Comparison of ENCODE assay signal across 9 cellular contexts in genomic region chr4:41281038-41281634, GRCh38. TPM values are rescaled to one million over a fixed set of nuclear protein-coding genes. Genes with fewer than 3 reads are reported as not detected.
DNase-seq lines count a peak whose midpoint lies in the region; ATAC-seq, FAIRE-seq and TF ChIP-seq lines count a peak whose summit lies in the region.
"Had no signal": no experiment of that assay in that cellular context is flagged by ENCODE, and none has a peak within 500 bp of the region (broad histone marks: within the 10 kb centered on the region; RNA-seq: fewer than 3 reads in every experiment).

No MANE protein-coding gene starts in this region.

- H3K27me3 Mint-ChIP-seq in Caco-2 (ENCODE audit: insufficient read depth, unreplicated experiment) = no peaks in the 10 kb centered on the region

- ATAC-seq in GM18868 (IDR thresholded peaks at IDR 0.05; ENCODE audit: unreplicated experiment) (peak; percentile 97), HG02981 (IDR thresholded peaks at IDR 0.05; ENCODE audit: unreplicated experiment) (peak; percentile 97)

- H3K18ac ChIP-seq in mesendoderm (ENCODE audit: low read length) = no peak overlapping the region

- no peak overlapping the region for H4K5ac ChIP-seq in mesendoderm (ENCODE audit: low read length)

- H4K8ac ChIP-seq in mesendoderm (ENCODE audit: low read depth, low read length) = no peak overlapping the region

- H3K9ac ChIP-seq in mesendoderm (ENCODE audit: low read length) = no peak overlapping the region

- H3K36me3 Mint-ChIP-seq in Caco-2 (ENCODE audit: insufficient read depth, unreplicated experiment) = no peaks in the 10 kb centered on the region
- H3K36me3 Mint-ChIP-seq: activated naive CD4-positive, alpha-beta T cell treated with anti-CD3 and anti-CD28 coated beads, Interleukin-2, amount 50 U/mL, for 24 hours had no signal

- H3K23ac ChIP-seq in mesendoderm (ENCODE audit: low read length) = no peak overlapping the region

- H3K4me2 ChIP-seq in mesendoderm (ENCODE audit: low read length) = no peak overlapping the region

- no peaks in the 10 kb centered on the region for H3K9me3 Mint-ChIP-seq in Caco-2 (ENCODE audit: unreplicated experiment)
- H3K9me3 Mint-ChIP-seq: activated naive CD4-positive, alpha-beta T cell treated with anti-CD3 and anti-CD28 coated beads, Interleukin-2, amount 50 U/mL, for 24 hours had no signal

- H3K4me3 ChIP-seq in Caco-2 (ENCODE audit: low read depth, low read length) (no peak overlapping the region), SJSA1 (no peak overlapping the region), mesendoderm (ENCODE audit: low read length) (no peak overlapping the region), vagina (no peak overlapping the region)

- no peaks in the 10 kb centered on the region for H3K79me1 ChIP-seq in mesendoderm (ENCODE audit: low read length)

- no CpG with 5 or more reads among the region's 7 CpGs for WGBS in mesendoderm (ENCODE audit: extremely low coverage, insufficient coverage, low lambda C conversion rate)

- H2BK5ac ChIP-seq in mesendoderm (ENCODE audit: low read length) = no peak overlapping the region

- no peak overlapping the region for H3K4me3 Mint-ChIP-seq in Caco-2 (ENCODE audit: unreplicated experiment)
- H3K4me3 Mint-ChIP-seq: activated naive CD4-positive, alpha-beta T cell treated with anti-CD3 and anti-CD28 coated beads, Interleukin-2, amount 50 U/mL, for 24 hours had no signal

- TF ChIP-seq POLR2A in vagina (IDR thresholded peaks at IDR 0.05) = no peak

- no peak overlapping the region for H2BK120ac ChIP-seq in mesendoderm (ENCODE audit: low read depth, low read length)

- H3K27ac ChIP-seq in SJSA1 (no peak overlapping the region), mesendoderm (ENCODE audit: low read depth, low read length) (no peak overlapping the region), vagina (no peak overlapping the region)

- no peak overlapping the region for H3K27ac Mint-ChIP-seq in Caco-2 (ENCODE audit: unreplicated experiment)
- H3K27ac Mint-ChIP-seq: activated naive CD4-positive, alpha-beta T cell treated with anti-CD3 and anti-CD28 coated beads, Interleukin-2, amount 50 U/mL, for 24 hours had no signal

- H3K4me1 ChIP-seq in Caco-2 (no peaks in the 10 kb centered on the region), SJSA1 (replicated peaks) (no peaks in the 10 kb centered on the region), mesendoderm (ENCODE audit: control insufficient read depth, low read depth, low read length) (no peaks in the 10 kb centered on the region), vagina (no peaks in the 10 kb centered on the region)

- CTCF ChIA-PET in Caco-2 (lab: Charles Lee) = interaction anchor here (0.6 to 2.5 kb wide), 10 partner anchors 24 to 534 kb away, joined by 3 to 31 read pairs (median 4); no protein-coding TSS in a partner anchor

- no peaks in the 10 kb centered on the region for H3K4me1 Mint-ChIP-seq in Caco-2 (ENCODE audit: low read depth, unreplicated experiment)
- H3K4me1 Mint-ChIP-seq: activated naive CD4-positive, alpha-beta T cell treated with anti-CD3 and anti-CD28 coated beads, Interleukin-2, amount 50 U/mL, for 24 hours had no signal

- POLR2A ChIA-PET in Caco-2 (lab: Charles Lee) = no interaction called here

- H3K36me3 ChIP-seq in Caco-2 (ENCODE audit: control insufficient read depth, insufficient read depth, low read length) (no peaks in the 10 kb centered on the region), SJSA1 (no peaks in the 10 kb centered on the region), mesendoderm (ENCODE audit: control insufficient read depth, insufficient read depth, low read length) (no peaks in the 10 kb centered on the region), vagina (no peaks in the 10 kb centered on the region)

- H3K56ac ChIP-seq in mesendoderm (ENCODE audit: low read length) = no peak overlapping the region

- TF ChIP-seq CTCF in Caco-2 (IDR thresholded peaks at IDR 0.05; ENCODE audit: insufficient read depth in 1 of 2, low read depth in 1 of 2, low read length in 1 of 2, severe bottlenecking in 1 of 2, unreplicated experiment in 1 of 2) = peak; percentile 62 to 73
- peak; percentile 81 to 84 (median 83) for TF ChIP-seq CTCF in vagina (IDR thresholded peaks at IDR 0.05)

- H3K79me2 ChIP-seq in mesendoderm (ENCODE audit: control insufficient read depth, insufficient read depth, low read length) = no peaks in the 10 kb centered on the region

- no peak overlapping the region for H3K4ac ChIP-seq in mesendoderm (ENCODE audit: low read depth, low read length)

- intact Hi-C loops in Caco-2 (cut with micrococcal nuclease; ENCODE audit: unreplicated experiment) (loop anchor here (1.0 to 2.0 kb wide), 5 partner anchors 196 to 608 kb away; no protein-coding TSS in a partner anchor), vagina (cut with DNase I) (loop anchor here (5.0 kb wide), 1 partner anchor 381 kb away; no protein-coding TSS in a partner anchor)

- no peak overlapping the region for H2BK15ac ChIP-seq in mesendoderm (replicated peaks; ENCODE audit: low read depth)

- H3K9me3 ChIP-seq in Caco-2 = no peaks in the 10 kb centered on the region
- H3K9me3 ChIP-seq in SJSA1 (replicated peaks) = no peaks in the 10 kb centered on the region
- no peaks in the 10 kb centered on the region for H3K9me3 ChIP-seq in vagina

- no TSS peak for BruUV-seq in Caco-2 (replicated peaks; lab: Mats Ljungman, UMichigan)

- peak; percentile 88 for FAIRE-seq in endometrium (lab: Jason Lieb, UNC)

- DNase-seq in Caco-2 (peak; percentile 54 to 70), NCI-H1417 treated with DMSO at 0.1 percent for 48 hours (lab: John Stamatoyannopoulos, UW) (peak; percentile 54), SJSA1 (ENCODE audit: low read depth in 1 of 2, low spot score in 2 of 2) (peak; percentile 43 to 46), mesendoderm (peak; percentile 91), vagina (ENCODE audit: extremely low spot score in 2 of 2) (no peak)

- H3K27me3 ChIP-seq in Caco-2 (replicated peaks; ENCODE audit: control insufficient read depth, insufficient read depth, low read length) (no peaks in the 10 kb centered on the region), SJSA1 (replicated peaks) (no peaks in the 10 kb centered on the region), mesendoderm (ENCODE audit: insufficient read depth, low read length, poor library complexity) (no peaks in the 10 kb centered on the region), vagina (no peaks in the 10 kb centered on the region)

- no peak overlapping the region for H2AK5ac ChIP-seq in mesendoderm (ENCODE audit: low read length)

RNA-seq across cellular contexts. Expression of gene UCHL1, which starts 24.4 kb away (rescaled TPM):
- total RNA-seq in Caco-2 (2022) (198 and 233 TPM in 2 replicates), vagina (174 TPM)
- 32.8 and 37.7 TPM in 2 replicates for total RNA-seq in SJSA1 (2014; rRNA removed; shearing (Covaris generic))
- polyA plus RNA-seq in mesendoderm (2013, experiment 1 of 2) = 1,131 TPM
- 1,131 TPM for polyA plus RNA-seq in mesendoderm (2013, experiment 2 of 2)

Comparison
In these comparisons a context has a peak if more than half of its experiments do, and no peak if none do; other contexts are left out.
1. DNase-seq: peak in Caco-2 (2 of 2), NCI-H1417 treated with DMSO at 0.1 percent for 48 hours (single experiment), SJSA1 (2 of 2) and mesendoderm (single experiment); none in vagina (0 of 2).